In genomic region chr20:50844430-50845100, GRCh38 we compare ENCODE assay signal across 9 cellular contexts. TPM values are rescaled to one million over a fixed set of nuclear protein-coding genes. Genes with fewer than 3 reads are reported as not detected.
DNase-seq lines count a peak whose midpoint lies in the region; ATAC-seq and TF ChIP-seq lines count a peak whose summit lies in the region.
"Had no signal": no experiment of that assay in that cellular context is flagged by ENCODE, and none has a peak within 500 bp of the region (broad histone marks: within the 10 kb centered on the region; RNA-seq: fewer than 3 reads in every experiment).

No MANE protein-coding gene starts in this region.

- no peaks in the 10 kb centered on the region for H3K36me3 ChIP-seq in gastrocnemius medialis

- in situ Hi-C loops in gastrocnemius medialis (cut with MboI; ENCODE audit: low sequenced_read_pairs in 4 of 4): no loop called here

- H3K27me3 ChIP-seq in gastrocnemius medialis: no peaks in the 10 kb centered on the region

- H3K27ac ChIP-seq in gastrocnemius medialis: no peak overlapping the region
- H3K27ac ChIP-seq: C4-2B had no signal

- peaks cover 0 to 9% of the 10 kb centered on the region in 2 donors for H3K4me1 ChIP-seq in gastrocnemius medialis

- H3K4me3 ChIP-seq in fibroblast of villous mesenchyme (ENCODE audit: low read depth, low read length) (no peak overlapping the region), gastrocnemius medialis (no peak overlapping the region)

- peak; percentile 65 for DNase-seq in activated CD4-positive, alpha-beta T cell treated with anti-CD3 and anti-CD28 coated beads for 48 hours
- DNase-seq in activated CD4-positive, alpha-beta T cell treated with anti-CD3 and anti-CD28 coated beads for 4 hours: no peak
- DNase-seq in activated CD4-positive, alpha-beta T cell treated with anti-CD3 and anti-CD28 coated beads, Interleukin-2, amount 50 U/mL, for 48 hours: peak; percentile 43 to 60
- DNase-seq in fibroblast of villous mesenchyme (ENCODE audit: low read depth) (peak; percentile 14), ureter (ENCODE audit: low spot score) (peak; percentile 88), NOMO-1 treated with DMSO at 0.1 percent for 48 hours (lab: John Stamatoyannopoulos, UW; ENCODE audit: unreplicated experiment) (no peak), gastrocnemius medialis (no peak)

- intact Hi-C loops in gastrocnemius medialis (cut with DNase I; ENCODE audit: low total_unique reads): no loop called here

- TF ChIP-seq POLR2A in gastrocnemius medialis (IDR thresholded peaks at IDR 0.05): no peak

- TF ChIP-seq CTCF in fibroblast of villous mesenchyme (IDR thresholded peaks at IDR 0.05; ENCODE audit: insufficient read depth, low read depth, low read length): no peak
- TF ChIP-seq CTCF in gastrocnemius medialis (IDR thresholded peaks at IDR 0.05 in 4 of 5, conservative IDR thresholded peaks at IDR 0.05 in 1 of 5): no peak

- no peaks in the 10 kb centered on the region for H3K9me3 ChIP-seq in gastrocnemius medialis

- ATAC-seq in HG02973 (IDR thresholded peaks at IDR 0.05; ENCODE audit: unreplicated experiment): peak; percentile 93
- ATAC-seq in gastrocnemius medialis: no peak

RNA-seq across cellular contexts. Expression of gene BCAS4, which starts 49.7 kb away (rescaled TPM):
- total RNA-seq in fibroblast of villous mesenchyme: 7.3 and 11.9 TPM in 2 replicates
- total RNA-seq in ureter: 12.2 TPM
- total RNA-seq in gastrocnemius medialis: 1 to 10 TPM in 1 of 4 donors, under 1 TPM in 2, not detected in 1; 0.16 to 2.2 (median 0.51) TPM

Comparison
In these comparisons a context has a peak if more than half of its experiments do, and no peak if none do; other contexts are left out.
1. DNase-seq: peak in activated CD4-positive, alpha-beta T cell treated with anti-CD3 and anti-CD28 coated beads for 48 hours (single experiment), activated CD4-positive, alpha-beta T cell treated with anti-CD3 and anti-CD28 coated beads, Interleukin-2, amount 50 U/mL, for 48 hours (2 of 2), fibroblast of villous mesenchyme (single experiment) and ureter (single experiment); none in activated CD4-positive, alpha-beta T cell treated with anti-CD3 and anti-CD28 coated beads for 4 hours (0 of 2), NOMO-1 treated with DMSO at 0.1 percent for 48 hours (single experiment) and gastrocnemius medialis (0 of 2).